Comparison of ENCODE assay signal across 1 cellular context in the genomic region with DNA sequence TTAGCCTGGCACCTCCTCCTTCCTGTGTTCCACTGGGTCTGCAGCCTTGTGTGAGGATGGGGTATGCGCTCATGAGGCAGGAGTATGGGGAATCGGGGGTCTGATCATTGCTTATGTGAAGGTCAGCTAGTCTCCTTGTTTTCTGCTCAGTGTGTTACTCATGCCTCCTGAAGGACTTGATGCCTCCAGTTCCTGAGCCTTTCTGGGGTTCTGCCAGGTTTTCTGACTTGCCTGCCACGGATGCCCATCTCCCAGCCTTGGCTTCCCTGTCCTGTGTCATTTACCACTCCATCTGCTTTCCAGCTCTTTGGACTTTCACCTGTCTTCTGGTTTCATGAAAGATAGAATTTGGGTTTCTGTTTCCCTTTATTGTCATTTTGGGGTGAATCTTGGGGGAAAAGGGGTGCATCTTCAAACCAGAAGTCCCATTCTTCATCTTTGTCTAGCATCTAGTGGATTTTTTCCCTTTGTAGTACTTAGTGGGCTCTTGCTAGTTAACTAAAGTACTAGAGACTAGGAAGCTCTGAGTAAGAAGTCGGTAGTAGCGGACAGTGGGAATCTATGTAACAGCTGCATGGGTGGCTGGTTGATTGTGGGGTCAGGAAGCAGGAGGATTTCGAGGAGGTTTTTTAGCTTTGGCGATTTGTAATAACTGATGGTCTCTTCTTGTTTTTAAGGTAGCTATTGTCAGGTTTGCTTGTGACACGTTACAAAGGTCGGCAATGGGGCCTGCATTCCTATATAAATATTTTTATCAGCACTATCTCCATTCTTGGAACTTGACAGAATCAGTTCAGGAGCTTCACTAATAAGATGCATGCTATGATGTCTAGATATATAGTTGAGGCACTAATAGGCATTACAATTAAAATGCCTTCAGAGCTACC.
TF ChIP-seq lines count a peak whose summit lies in the region.

No MANE protein-coding gene starts in this region.

TF ChIP-seq in GM23338, 12 proteins besides CTCF, POLR2A, EP300 and RAD21 (continued from another document):
- TF ChIP-seq, protein P1, sequence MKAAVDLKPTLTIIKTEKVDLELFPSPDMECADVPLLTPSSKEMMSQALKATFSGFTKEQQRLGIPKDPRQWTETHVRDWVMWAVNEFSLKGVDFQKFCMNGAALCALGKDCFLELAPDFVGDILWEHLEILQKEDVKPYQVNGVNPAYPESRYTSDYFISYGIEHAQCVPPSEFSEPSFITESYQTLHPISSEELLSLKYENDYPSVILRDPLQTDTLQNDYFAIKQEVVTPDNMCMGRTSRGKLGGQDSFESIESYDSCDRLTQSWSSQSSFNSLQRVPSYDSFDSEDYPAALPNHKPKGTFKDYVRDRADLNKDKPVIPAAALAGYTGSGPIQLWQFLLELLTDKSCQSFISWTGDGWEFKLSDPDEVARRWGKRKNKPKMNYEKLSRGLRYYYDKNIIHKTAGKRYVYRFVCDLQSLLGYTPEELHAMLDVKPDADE (IDR thresholded peaks at IDR 0.05): no peak
- no peak for TF ChIP-seq STAT1 (IDR thresholded peaks at IDR 0.05; ENCODE audit: unreplicated experiment)
- no peak for TF ChIP-seq ZNF331 (CRISPR knock-in tag; IDR thresholded peaks at IDR 0.05; ENCODE audit: low read depth)
TF ChIP-seq in GM23338: peak in this region for 0.
